In the genomic region with DNA sequence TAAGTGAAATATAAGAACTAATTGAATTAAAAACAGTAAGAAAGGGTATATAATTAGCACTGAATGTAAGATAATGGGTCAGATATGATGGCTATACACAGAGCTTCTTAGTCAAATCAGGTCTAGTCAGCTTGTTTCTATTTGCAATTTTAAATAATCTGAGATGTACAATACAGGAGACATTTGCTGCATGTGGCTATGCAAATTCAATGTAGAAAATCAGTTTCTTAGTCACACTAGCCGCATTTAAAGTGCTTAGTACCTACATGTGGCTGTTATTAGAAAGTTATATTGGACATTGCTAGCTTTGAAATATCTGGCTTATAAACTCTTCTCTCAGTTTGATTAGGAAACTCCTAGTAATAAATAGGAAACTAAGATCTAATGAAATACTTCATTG, we compare ENCODE assay signal across 23 cellular contexts. TPM values are rescaled to one million over a fixed set of nuclear protein-coding genes. Genes with fewer than 3 reads are reported as not detected.
DNase-seq lines count a peak whose midpoint lies in the region; ATAC-seq and TF ChIP-seq lines count a peak whose summit lies in the region.
"Had no signal": no experiment of that assay in that cellular context is flagged by ENCODE, and none has a peak within 500 bp of the region (broad histone marks: within the 10 kb centered on the region; RNA-seq: fewer than 3 reads in every experiment).

No MANE protein-coding gene starts in this region.

- TF ChIP-seq EP300 in ovary (IDR thresholded peaks at IDR 0.05), result no peak

- H3K27ac ChIP-seq in ovary, result no peak overlapping the region
- H3K27ac ChIP-seq: C4-2B, KMS-11, SJCRH30 had no signal

- no peaks in the 10 kb centered on the region for H3K4me1 ChIP-seq in ovary (ENCODE audit: insufficient read depth)
- H3K4me1 ChIP-seq: SJCRH30 had no signal

- no peak overlapping the region for H3K4me3 ChIP-seq in ovary
- H3K4me3 ChIP-seq: SJCRH30 had no signal

- no peak for TF ChIP-seq CTCF in ovary (IDR thresholded peaks at IDR 0.05)

- intact Hi-C loops in ovary (cut with DNase I), result no loop called here

- H3K27me3 ChIP-seq in ovary, result no peaks in the 10 kb centered on the region
- H3K27me3 ChIP-seq: SJCRH30 had no signal

- 94 to 100% (median 98%) methylated on average over 1 of the region's 1 CpG for WGBS in ovary, 3 donors

- H3K36me3 ChIP-seq in ovary, result no peaks in the 10 kb centered on the region
- H3K36me3 ChIP-seq: SJCRH30 had no signal

- no peak for TF ChIP-seq POLR2A in ovary (IDR thresholded peaks at IDR 0.05)

- H3K9me3 ChIP-seq in ovary, result no peaks in the 10 kb centered on the region
- H3K9me3 ChIP-seq: SJCRH30 had no signal

- peak; percentile 85 for ATAC-seq in GM18868 (IDR thresholded peaks at IDR 0.05; ENCODE audit: unreplicated experiment)
- peak; percentile 91 for ATAC-seq in HG02870 (IDR thresholded peaks at IDR 0.05; ENCODE audit: unreplicated experiment)
- ATAC-seq in HG03439 (IDR thresholded peaks at IDR 0.05; ENCODE audit: unreplicated experiment), result peak; percentile 79
- ATAC-seq in GM19023 (IDR thresholded peaks at IDR 0.05; ENCODE audit: unreplicated experiment), result no peak
- ATAC-seq: HCT116, T-cell had no signal

- DNase-seq in NCI-H526 treated with DMSO at 0.1 percent for 48 hours (lab: John Stamatoyannopoulos, UW) (peak; percentile 39), hippocampal formation (lab: John Stamatoyannopoulos, UW) (no peak), ovary (no peak)
- DNase-seq: 8988T, DMS53, EL, GF-D8, GOT3, NCI-H1105, NCI-H146, NCI-H2029 treated with DMSO at 0.1 percent for 48 hours, NCI-H345, NCI-H524 treated with DMSO at 0.1 percent for 48 hours, OCI-M1, SJCRH30, T-cell had no signal

RNA-seq across cellular contexts. Expression of a gene that starts 25.3 kb away (rescaled TPM):
- total RNA-seq in ovary, result 10 to 100 TPM; 33.3 to 83.4 (median 48.9) TPM
- 1 to 10 TPM; 1.2 to 2.7 TPM for polyA plus RNA-seq in ovary
